Comparison of ENCODE assay signal across 29 cellular contexts in the genomic region with DNA sequence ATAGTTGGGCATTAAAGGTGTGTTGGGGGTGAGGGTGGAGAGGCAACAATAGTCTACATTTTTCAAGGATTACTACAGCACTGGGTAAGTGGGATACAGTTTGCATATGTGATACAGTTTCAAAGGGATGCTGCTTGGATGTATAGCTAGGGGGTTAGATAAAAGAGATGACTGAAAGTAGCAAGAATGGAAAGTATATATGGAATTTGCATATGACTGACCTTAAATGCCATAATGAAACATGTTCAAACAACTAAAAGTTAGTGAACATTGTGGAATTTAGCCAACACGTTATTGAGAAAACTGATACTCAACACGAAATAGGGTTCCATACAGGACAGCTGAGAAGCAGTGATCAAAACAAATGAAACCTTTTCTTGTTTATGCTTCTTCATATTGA.
"Had no signal": no experiment of that assay in that cellular context is flagged by ENCODE, and none has a peak within 500 bp of the region (broad histone marks: within the 10 kb centered on the region; RNA-seq: fewer than 3 reads in every experiment).

No MANE protein-coding gene starts in this region.

- H3K36me3 ChIP-seq: neural progenitor cell, ovary, right lobe of liver, spleen, suprapubic skin, tibial artery, transverse colon, upper lobe of left lung, vagina had no signal

- H3K27me3 ChIP-seq: neural progenitor cell, ovary, right lobe of liver, spleen, suprapubic skin, testis, tibial artery, transverse colon, upper lobe of left lung, vagina had no signal

- H3K9me3 ChIP-seq: ovary, psoas muscle, right lobe of liver, testis, tibial artery, transverse colon, upper lobe of left lung, vagina had no signal

- H3K4me1 ChIP-seq: neural progenitor cell, parathyroid adenoma, psoas muscle, right lobe of liver, spleen, suprapubic skin, testis, tibial artery, transverse colon, upper lobe of left lung, vagina had no signal

- ATAC-seq: naive thymus-derived CD4-positive, alpha-beta T cell; natural killer cell; psoas muscle; right cardiac atrium; right lobe of liver; stimulated activated memory B cell treated with anti-CD40 and anti-IgM and Interleukin-4, amounts not matched to agents 10 μg/mL and 1 μg/mL and 100 μg/mL, for 72 hours; stimulated activated naive CD8-positive, alpha-beta T cell treated with anti-CD3 and anti-CD28 coated beads, Interleukin-15, amount 100 ng/mL, for 72 hours; stimulated activated naive CD8-positive, alpha-beta T cell treated with anti-CD3 and anti-CD28 coated beads, Interleukin-15, Interleukin-2, amounts not matched to agents 100 U/mL and 50 U/mL, for 24 hours had no signal

- H3K4me3 ChIP-seq: neural progenitor cell, ovary, psoas muscle, right lobe of liver, skin epidermis, smooth muscle cell, spleen, suprapubic skin, testis, tibial artery, transverse colon, upper lobe of left lung, vagina had no signal

- DNase-seq: naive thymus-derived CD4-positive, alpha-beta T cell; natural killer cell; occipital lobe; ovary; posterior cingulate gyrus; psoas muscle; right cardiac atrium; right lobe of liver; spleen; stimulated activated CD4-positive, alpha-beta T cell treated with anti-CD3 and anti-CD28 coated beads, Interleukin-12 subunit alpha, Interleukin-12 subunit beta, amount 100 ng/mL, for 4 hours; stimulated activated CD4-positive, alpha-beta T cell treated with anti-CD3 and anti-CD28 coated beads, Interleukin-1b, Interleukin-23, amount 100 ng/mL, for 48 hours; stimulated activated CD4-positive, alpha-beta T cell treated with anti-CD3 and anti-CD28 coated beads, Interleukin-4, amount 100 ng/mL, for 1 hour; stimulated activated CD4-positive, alpha-beta T cell treated with anti-CD3 and anti-CD28 coated beads, Interleukin-4, amount 100 ng/mL, for 4 hours; stimulated activated CD8-positive, alpha-beta memory T cell treated with anti-CD3 and anti-CD28 coated beads, Interleukin-4, amount 100 ng/mL, for 48 hours; stimulated activated naive CD4-positive, alpha-beta T cell; stimulated activated naive CD8-positive, alpha-beta T cell treated with anti-CD3 and anti-CD28 coated beads, Interleukin-15, amount 100 ng/mL, for 72 hours; stimulated activated naive CD8-positive, alpha-beta T cell treated with anti-CD3 and anti-CD28 coated beads, Interleukin-15, Interleukin-2, amounts not matched to agents 100 U/mL and 50 U/mL, for 24 hours; substantia nigra; testis; tibial artery; transverse colon; upper lobe of left lung had no signal

- H3K27ac ChIP-seq: neural progenitor cell, ovary, parathyroid adenoma, psoas muscle, right lobe of liver, skin epidermis, spleen, suprapubic skin, testis, tibial artery, transverse colon, upper lobe of left lung, vagina had no signal
